Comparison of ENCODE assay signal across 1 cellular context in the genomic region with DNA sequence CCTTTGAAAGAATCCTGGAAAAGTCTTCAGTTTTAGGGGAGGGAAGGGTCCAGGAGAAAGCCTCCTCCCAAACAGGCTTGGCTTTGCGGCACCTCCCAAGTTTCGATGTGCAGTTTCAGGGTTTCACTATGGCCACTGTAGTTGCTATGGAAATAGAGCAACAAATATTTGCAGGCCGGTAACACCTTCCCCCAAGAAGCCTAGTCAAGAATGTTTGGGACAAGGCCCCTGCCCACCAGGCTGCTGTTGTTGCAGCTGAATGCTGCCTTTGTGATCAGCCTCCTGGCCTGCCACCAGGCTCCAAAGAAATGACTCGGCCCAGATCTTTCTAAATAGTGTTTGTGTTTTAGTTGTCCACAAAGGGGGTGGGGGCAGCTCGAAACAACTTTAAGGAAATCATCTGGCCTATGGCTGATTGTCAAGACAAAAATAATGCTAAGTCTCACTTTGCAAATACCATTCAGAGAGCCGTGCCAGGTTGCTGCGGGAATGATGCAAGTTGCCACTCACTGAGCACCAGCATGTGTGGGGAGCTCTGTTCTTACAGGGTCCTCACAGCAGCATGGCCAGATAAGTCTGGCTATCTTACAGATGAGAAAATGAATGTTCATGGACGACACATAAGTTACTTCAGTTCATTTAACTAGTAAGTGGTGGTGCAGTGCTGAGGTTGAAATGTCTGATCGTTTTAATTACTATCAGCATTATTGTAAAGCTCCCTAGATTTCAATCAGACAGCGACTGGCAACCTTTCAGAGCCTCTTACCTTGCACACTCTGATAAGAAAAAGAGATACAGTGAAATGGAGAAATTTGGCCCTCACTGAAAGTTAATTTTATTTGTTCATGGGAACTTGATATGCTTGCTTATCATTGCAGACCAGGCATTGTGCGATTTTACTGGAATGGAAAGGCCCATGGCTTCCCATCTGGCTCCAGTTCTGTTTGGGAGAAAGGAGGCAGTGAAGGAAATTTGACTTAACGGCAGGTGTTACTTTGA.
A peak's percentile ranks its signal among the peaks of the same experiment; 100 is the strongest.
TF ChIP-seq lines count a peak whose summit lies in the region.

No MANE protein-coding gene starts in this region.

TF ChIP-seq in HepG2, 621 proteins besides CTCF, POLR2A, EP300 and RAD21 (continued from another document):
- TF ChIP-seq, protein P1, sequence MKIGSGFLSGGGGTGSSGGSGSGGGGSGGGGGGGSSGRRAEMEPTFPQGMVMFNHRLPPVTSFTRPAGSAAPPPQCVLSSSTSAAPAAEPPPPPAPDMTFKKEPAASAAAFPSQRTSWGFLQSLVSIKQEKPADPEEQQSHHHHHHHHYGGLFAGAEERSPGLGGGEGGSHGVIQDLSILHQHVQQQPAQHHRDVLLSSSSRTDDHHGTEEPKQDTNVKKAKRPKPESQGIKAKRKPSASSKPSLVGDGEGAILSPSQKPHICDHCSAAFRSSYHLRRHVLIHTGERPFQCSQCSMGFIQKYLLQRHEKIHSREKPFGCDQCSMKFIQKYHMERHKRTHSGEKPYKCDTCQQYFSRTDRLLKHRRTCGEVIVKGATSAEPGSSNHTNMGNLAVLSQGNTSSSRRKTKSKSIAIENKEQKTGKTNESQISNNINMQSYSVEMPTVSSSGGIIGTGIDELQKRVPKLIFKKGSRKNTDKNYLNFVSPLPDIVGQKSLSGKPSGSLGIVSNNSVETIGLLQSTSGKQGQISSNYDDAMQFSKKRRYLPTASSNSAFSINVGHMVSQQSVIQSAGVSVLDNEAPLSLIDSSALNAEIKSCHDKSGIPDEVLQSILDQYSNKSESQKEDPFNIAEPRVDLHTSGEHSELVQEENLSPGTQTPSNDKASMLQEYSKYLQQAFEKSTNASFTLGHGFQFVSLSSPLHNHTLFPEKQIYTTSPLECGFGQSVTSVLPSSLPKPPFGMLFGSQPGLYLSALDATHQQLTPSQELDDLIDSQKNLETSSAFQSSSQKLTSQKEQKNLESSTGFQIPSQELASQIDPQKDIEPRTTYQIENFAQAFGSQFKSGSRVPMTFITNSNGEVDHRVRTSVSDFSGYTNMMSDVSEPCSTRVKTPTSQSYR (CRISPR knock-in tag; IDR thresholded peaks at IDR 0.05; ENCODE audit: borderline replicate concordance), result peak; percentile 10; the same call in 1 of the 2 replicates
- TF ChIP-seq NR2F1 (CRISPR knock-in tag; IDR thresholded peaks at IDR 0.05), result no peak
- TF ChIP-seq, protein P2, sequence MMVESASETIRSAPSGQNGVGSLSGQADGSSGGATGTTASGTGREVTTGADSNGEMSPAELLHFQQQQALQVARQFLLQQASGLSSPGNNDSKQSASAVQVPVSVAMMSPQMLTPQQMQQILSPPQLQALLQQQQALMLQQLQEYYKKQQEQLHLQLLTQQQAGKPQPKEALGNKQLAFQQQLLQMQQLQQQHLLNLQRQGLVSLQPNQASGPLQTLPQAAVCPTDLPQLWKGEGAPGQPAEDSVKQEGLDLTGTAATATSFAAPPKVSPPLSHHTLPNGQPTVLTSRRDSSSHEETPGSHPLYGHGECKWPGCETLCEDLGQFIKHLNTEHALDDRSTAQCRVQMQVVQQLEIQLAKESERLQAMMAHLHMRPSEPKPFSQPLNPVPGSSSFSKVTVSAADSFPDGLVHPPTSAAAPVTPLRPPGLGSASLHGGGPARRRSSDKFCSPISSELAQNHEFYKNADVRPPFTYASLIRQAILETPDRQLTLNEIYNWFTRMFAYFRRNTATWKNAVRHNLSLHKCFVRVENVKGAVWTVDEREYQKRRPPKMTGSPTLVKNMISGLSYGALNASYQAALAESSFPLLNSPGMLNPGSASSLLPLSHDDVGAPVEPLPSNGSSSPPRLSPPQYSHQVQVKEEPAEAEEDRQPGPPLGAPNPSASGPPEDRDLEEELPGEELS (CRISPR knock-in tag; IDR thresholded peaks at IDR 0.05), result peak; percentile 12; the same call in 1 of the 2 replicates
